ENCODE assay signal across 11 cellular contexts in the genomic region with DNA sequence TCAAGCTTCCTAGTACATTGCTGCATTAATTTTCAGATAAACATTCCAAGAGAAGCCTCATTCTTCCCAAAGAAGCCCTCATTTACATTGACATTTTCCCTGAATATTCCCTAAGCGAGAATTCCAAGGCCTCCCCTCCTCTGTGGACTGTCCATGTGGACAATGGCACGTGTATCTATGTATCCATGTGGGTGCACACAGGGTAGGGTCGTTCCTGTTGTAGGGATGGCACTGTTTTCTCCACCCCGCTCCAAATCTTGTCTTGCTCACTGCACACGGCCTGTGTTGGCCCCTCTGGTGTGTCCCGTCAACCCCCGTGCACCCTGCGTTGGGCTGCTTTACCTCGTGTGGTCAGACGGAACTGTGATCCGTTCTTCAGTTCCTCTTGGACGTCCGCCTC.
"Had no signal": no experiment of that assay in that cellular context is flagged by ENCODE, and none has a peak within 500 bp of the region (broad histone marks: within the 10 kb centered on the region; RNA-seq: fewer than 3 reads in every experiment).

No MANE protein-coding gene starts in this region.

- H3K4me3 ChIP-seq: GM23248, GM23338, HAP-1 had no signal

- H3K9ac ChIP-seq: GM23248 had no signal

- H2AFZ ChIP-seq: GM23248, GM23338 had no signal

- H3K4me2 ChIP-seq: GM23338 had no signal

- H3K9me3 ChIP-seq: HAP-1 had no signal

- H3K27ac ChIP-seq: GM23248 had no signal

- H3K4me3 Mint-ChIP-seq: GM23338, H9, HFFc6 had no signal

- DNase-seq: GM23248, GOT3, H7, H9, HCEC 1CT, HFFc6 had no signal

- H3K27ac Mint-ChIP-seq: GM23338, H9, HFFc6 had no signal

- ATAC-seq: GM23338, HCT116 had no signal

- H3K36me3 ChIP-seq: HAP-1 had no signal

- FAIRE-seq: H1, H54 had no signal

- H3K9me3 Mint-ChIP-seq: GM23338 had no signal

- H3K4me1 ChIP-seq: HAP-1 had no signal
